ENCODE assay signal across 1 cellular context in genomic region chr6:111534366-111534765, GRCh38.
TF ChIP-seq lines count a peak whose summit lies in the region.

No MANE protein-coding gene starts in this region.

TF ChIP-seq in IMR-90, 13 proteins besides CTCF, POLR2A, EP300 and RAD21 (continued from another document):
- TF ChIP-seq USF2 (IDR thresholded peaks at IDR 0.05; ENCODE audit: low read depth, low read length) (no peak), MAFK (IDR thresholded peaks at IDR 0.05; ENCODE audit: low read depth, low read length) (no peak), MXI1 (IDR thresholded peaks at IDR 0.05; ENCODE audit: borderline replicate concordance, low read depth, low read length) (no peak), MAZ (IDR thresholded peaks at IDR 0.05; ENCODE audit: borderline replicate concordance, low read depth, low read length) (no peak), SMC3 (IDR thresholded peaks at IDR 0.05; ENCODE audit: low read depth, low read length) (no peak), CHD1 (IDR thresholded peaks at IDR 0.05; ENCODE audit: low read depth, low read length) (no peak), RFX5 (IDR thresholded peaks at IDR 0.05; ENCODE audit: low read depth, low read length) (no peak), NFE2L2 (IDR thresholded peaks at IDR 0.05; ENCODE audit: low read depth, low read length) (no peak), RCOR1 (IDR thresholded peaks at IDR 0.05; ENCODE audit: insufficient replicate concordance, low read length) (no peak)
